In the genomic region with DNA sequence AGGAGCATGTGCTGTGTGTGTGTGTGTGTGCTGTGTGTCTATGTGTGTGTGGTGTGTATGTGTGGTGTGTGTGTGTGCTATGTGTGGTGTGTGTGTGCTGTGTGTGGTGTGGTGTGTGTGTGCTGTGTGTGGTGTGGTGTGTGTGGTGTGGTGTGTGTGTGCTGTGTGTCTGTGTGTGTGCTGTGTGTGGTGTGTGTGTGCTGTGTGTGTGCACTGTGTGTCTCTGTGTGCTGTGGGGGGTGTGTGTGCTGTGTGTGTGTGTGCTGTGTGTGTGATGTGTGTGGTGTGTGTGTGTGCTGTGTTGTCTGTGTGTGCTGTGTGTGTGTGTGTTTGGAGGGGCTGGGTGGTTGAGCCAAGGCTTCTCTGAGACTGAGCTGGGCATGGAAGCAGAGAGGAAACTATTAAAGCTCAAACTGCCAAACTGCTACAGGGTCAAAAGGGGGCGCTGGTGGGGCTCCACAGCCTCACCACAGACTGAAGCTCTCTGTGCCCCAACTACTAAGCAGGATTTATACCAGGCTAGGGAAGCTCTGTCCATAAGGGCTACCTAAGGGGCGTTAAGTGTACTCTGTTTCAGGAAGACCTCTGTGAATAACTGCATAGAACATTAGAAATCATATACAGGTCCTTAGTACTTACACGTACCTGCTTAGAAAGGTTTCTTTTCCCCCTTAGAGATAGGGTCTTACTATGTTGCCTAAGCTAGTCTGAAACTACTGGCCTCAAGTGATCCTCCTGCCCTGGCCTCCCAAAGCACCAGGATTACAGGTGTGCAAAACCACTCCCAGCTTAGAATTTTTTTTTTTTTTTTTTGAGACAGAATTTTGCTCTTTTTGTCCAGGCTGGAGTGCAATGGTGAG, we compare ENCODE assay signal across 1 cellular context.
TF ChIP-seq lines count a peak whose summit lies in the region.

No MANE protein-coding gene starts in this region.

TF ChIP-seq in endothelial cell of umbilical vein, 7 proteins besides CTCF, POLR2A, EP300 and RAD21:
- TF ChIP-seq EZH2 (IDR thresholded peaks at IDR 0.05; ENCODE audit: borderline replicate concordance, low read depth, low read length, severe bottlenecking) (no peak), FOS (IDR thresholded peaks at IDR 0.05; ENCODE audit: borderline replicate concordance, insufficient read depth, low read length) (no peak), MAX (IDR thresholded peaks at IDR 0.05; ENCODE audit: insufficient read depth, insufficient read length) (no peak), POLR2AphosphoS5 (IDR thresholded peaks at IDR 0.05; ENCODE audit: insufficient read depth, low read depth, low read length) (no peak), GATA2 (IDR thresholded peaks at IDR 0.05; ENCODE audit: insufficient read depth, insufficient read length, low read depth, low read length) (no peak), MYC (IDR thresholded peaks at IDR 0.05; ENCODE audit: low read depth, low read length) (no peak), JUN (IDR thresholded peaks at IDR 0.05; ENCODE audit: borderline replicate concordance, insufficient read depth, insufficient read length, low read depth) (no peak)
TF ChIP-seq in endothelial cell of umbilical vein: peak in this region for 0.
